In the genomic region with DNA sequence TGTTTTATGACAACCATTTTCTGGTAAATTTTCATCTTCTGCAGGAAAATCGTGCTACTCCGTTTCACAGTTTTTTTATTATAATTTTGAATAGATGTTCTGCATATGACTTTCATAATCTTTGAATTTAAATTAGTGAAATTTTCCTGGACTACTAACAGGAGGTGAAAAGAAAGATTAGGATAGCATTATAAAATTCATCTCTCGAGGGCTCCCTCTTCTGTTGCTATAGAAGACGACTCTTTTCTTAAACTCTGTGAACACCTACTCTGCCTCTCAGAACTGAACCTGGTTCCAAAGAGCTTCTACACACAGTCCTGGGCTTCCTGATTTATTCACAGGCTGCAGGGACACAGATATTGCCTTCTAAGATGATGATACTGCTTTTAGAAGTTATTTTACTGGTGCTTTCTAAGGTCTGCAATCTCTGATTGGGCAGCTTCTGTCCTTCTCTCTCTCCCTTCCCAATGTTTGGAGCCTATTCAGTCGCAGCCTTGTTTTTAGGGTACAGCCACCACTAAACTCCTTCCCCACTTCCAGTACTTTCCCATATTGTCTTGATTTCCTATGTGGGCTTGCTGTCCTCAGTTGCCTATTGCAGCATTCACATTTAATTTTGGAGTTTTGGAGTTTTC, we compare ENCODE assay signal across 12 cellular contexts. TPM values are rescaled to one million over a fixed set of nuclear protein-coding genes. Genes with fewer than 3 reads are reported as not detected.
A peak's percentile ranks its signal among the peaks of the same experiment; 100 is the strongest.
DNase-seq lines count a peak whose midpoint lies in the region; ATAC-seq and TF ChIP-seq lines count a peak whose summit lies in the region.
"Had no signal": no experiment of that assay in that cellular context is flagged by ENCODE, and none has a peak within 500 bp of the region (broad histone marks: within the 10 kb centered on the region; RNA-seq: fewer than 3 reads in every experiment).

No MANE protein-coding gene starts in this region.

- TF ChIP-seq CTCF in right lobe of liver (IDR thresholded peaks at IDR 0.05): peak; percentile 9 to 39 (median 30)

- H3K4me1 ChIP-seq in right lobe of liver (no peaks in the 10 kb centered on the region), Karpas-422 (ENCODE audit: low read length) (peaks cover 6% of the 10 kb centered on the region)
- H3K4me1 ChIP-seq: upper lobe of left lung had no signal

- DNase-seq in COLO829 (ENCODE audit: low spot score) (peak; percentile 29), amniotic epithelial cell (ENCODE audit: low read depth) (peak; percentile 7), right lobe of liver (no peak), Karpas-422 (no peak)
- no peak for DNase-seq in effector CD8-positive, alpha-beta T cell (lab: John Stamatoyannopoulos, UW)
- DNase-seq: glutamatergic neuron, SHP77 treated with DMSO at 0.1 percent for 48 hours, upper lobe of left lung had no signal

- H3K27me3 ChIP-seq in right lobe of liver (no peaks in the 10 kb centered on the region), Karpas-422 (ENCODE audit: low read length) (no peaks in the 10 kb centered on the region)
- H3K27me3 ChIP-seq: upper lobe of left lung had no signal

- ATAC-seq in HG02884 (IDR thresholded peaks at IDR 0.05; ENCODE audit: unreplicated experiment) (peak; percentile 66), right lobe of liver (peak; percentile 43 to 71 (median 56)), HG03159 (IDR thresholded peaks at IDR 0.05; ENCODE audit: unreplicated experiment) (no peak), HG03571 (IDR thresholded peaks at IDR 0.05; ENCODE audit: unreplicated experiment) (no peak)
- ATAC-seq: activated T-helper 17 cell treated with anti-CD3 and anti-CD28 coated beads, Interleukin-2, amount 50 U/mL, for 72 hours had no signal

- no peak overlapping the region for H3K4me2 ChIP-seq in Karpas-422 (ENCODE audit: low read depth, low read length, poor library complexity, severe bottlenecking)

- H2AFZ ChIP-seq in Karpas-422 (ENCODE audit: low read length): no peak overlapping the region

- H4K20me1 ChIP-seq in Karpas-422 (ENCODE audit: insufficient read depth, low read depth, low read length): no peaks in the 10 kb centered on the region

- H3K79me2 ChIP-seq in Karpas-422 (ENCODE audit: low read length): no peaks in the 10 kb centered on the region

- intact Hi-C loops in right lobe of liver (cut with DNase I): no loop called here

- no peak for TF ChIP-seq POLR2A in right lobe of liver (IDR thresholded peaks at IDR 0.05)

- H3K9me3 ChIP-seq in right lobe of liver (no peaks in the 10 kb centered on the region), Karpas-422 (ENCODE audit: low read length) (no peaks in the 10 kb centered on the region)
- H3K9me3 ChIP-seq: upper lobe of left lung had no signal

- 44% methylated on average over 5 of the region's 5 CpGs for WGBS in right lobe of liver (ENCODE audit: insufficient coverage, low coverage, low lambda C conversion rate, missing lambda C conversion rate)

- H3K36me3 ChIP-seq in right lobe of liver: no peaks in the 10 kb centered on the region
- H3K36me3 ChIP-seq in Karpas-422 (ENCODE audit: insufficient read depth, low read length): no peaks in the 10 kb centered on the region
- H3K36me3 ChIP-seq: upper lobe of left lung had no signal

- H3K9ac ChIP-seq in Karpas-422 (ENCODE audit: low read length): no peak overlapping the region

- no peaks in the 10 kb centered on the region for H3K9me2 ChIP-seq in Karpas-422 (replicated peaks; ENCODE audit: insufficient read depth, low read length)

- H3K4me3 ChIP-seq in right lobe of liver (no peak overlapping the region), Karpas-422 (ENCODE audit: low read length) (no peak overlapping the region)
- H3K4me3 ChIP-seq: upper lobe of left lung had no signal

- no peak overlapping the region for H3K27ac ChIP-seq in right lobe of liver
- H3K27ac ChIP-seq in Karpas-422 (ENCODE audit: low read length): no peak overlapping the region
- H3K27ac ChIP-seq: upper lobe of left lung had no signal

RNA-seq across cellular contexts. Expression of gene SAP30, which starts 10.1 kb away (rescaled TPM):
- 10 to 100 TPM in 2 of 6 experiments, 1 to 10 TPM in 4; 3.5 to 12.8 (median 7.7) TPM for total RNA-seq in right lobe of liver
- 2.0 and 11.9 TPM in 2 replicates for total RNA-seq in Karpas-422 (2014; rRNA removed; shearing (Covaris generic); ENCODE audit: low replicate concordance)

RNA-seq across cellular contexts. Expression of gene HMGB2, which starts 26.5 kb away (rescaled TPM):
- total RNA-seq in right lobe of liver: 10 to 100 TPM in 3 of 6 experiments, 1 to 10 TPM in 3; 6.1 to 13.5 (median 9.2) TPM
- total RNA-seq in Karpas-422 (2014; rRNA removed; shearing (Covaris generic); ENCODE audit: low replicate concordance): 101 and 155 TPM in 2 replicates

RNA-seq across cellular contexts. Expression of gene SCRG1, which starts 38.2 kb away (rescaled TPM):
- total RNA-seq in right lobe of liver: not detected
- total RNA-seq in Karpas-422 (2014; rRNA removed; shearing (Covaris generic); ENCODE audit: low replicate concordance): not detected in 2 replicates
- total RNA-seq: activated T-helper 17 cell treated with anti-CD3 and anti-CD28 coated beads, Interleukin-2, amount 50 U/mL, for 72 hours had no signal

Comparison
In these comparisons a context has a peak if more than half of its experiments do, and no peak if none do; other contexts are left out.
1. DNase-seq: peak in COLO829 (single experiment) and amniotic epithelial cell (single experiment); none in right lobe of liver (0 of 3), effector CD8-positive, alpha-beta T cell (single experiment) and Karpas-422 (single experiment).
2. ATAC-seq: peak in HG02884 (single experiment) and right lobe of liver (4 of 4); none in HG03159 (single experiment) and HG03571 (single experiment).